1 cellular context compared by ENCODE assay signal in genomic region chr5:180810210-180811011, GRCh38.
TF ChIP-seq lines count a peak whose summit lies in the region.

No MANE protein-coding gene starts in this region.

TF ChIP-seq in HepG2, 621 proteins besides CTCF, POLR2A, EP300 and RAD21 (continued from another document and continues in another):
- TF ChIP-seq, protein P1, sequence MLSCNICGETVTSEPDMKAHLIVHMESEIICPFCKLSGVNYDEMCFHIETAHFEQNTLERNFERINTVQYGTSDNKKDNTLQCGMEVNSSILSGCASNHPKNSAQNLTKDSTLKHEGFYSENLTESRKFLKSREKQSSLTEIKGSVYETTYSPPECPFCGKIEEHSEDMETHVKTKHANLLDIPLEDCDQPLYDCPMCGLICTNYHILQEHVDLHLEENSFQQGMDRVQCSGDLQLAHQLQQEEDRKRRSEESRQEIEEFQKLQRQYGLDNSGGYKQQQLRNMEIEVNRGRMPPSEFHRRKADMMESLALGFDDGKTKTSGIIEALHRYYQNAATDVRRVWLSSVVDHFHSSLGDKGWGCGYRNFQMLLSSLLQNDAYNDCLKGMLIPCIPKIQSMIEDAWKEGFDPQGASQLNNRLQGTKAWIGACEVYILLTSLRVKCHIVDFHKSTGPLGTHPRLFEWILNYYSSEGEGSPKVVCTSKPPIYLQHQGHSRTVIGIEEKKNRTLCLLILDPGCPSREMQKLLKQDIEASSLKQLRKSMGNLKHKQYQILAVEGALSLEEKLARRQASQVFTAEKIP (CRISPR knock-in tag; IDR thresholded peaks at IDR 0.05; ENCODE audit: borderline replicate concordance) = no peak
- TF ChIP-seq NR3C1 (CRISPR knock-in tag; IDR thresholded peaks at IDR 0.05) (no peak), POGZ (CRISPR knock-in tag; IDR thresholded peaks at IDR 0.05) (peak; percentile 58; the same call in 1 of the 2 replicates), ETV5 (CRISPR knock-in tag; IDR thresholded peaks at IDR 0.05; ENCODE audit: borderline replicate concordance) (peak; percentile 81), ZNF563 (CRISPR knock-in tag; IDR thresholded peaks at IDR 0.05) (peak; percentile 9; the same call in 1 of the 2 replicates), PHF21A (CRISPR knock-in tag; IDR thresholded peaks at IDR 0.05) (peak; percentile 77; the same call in 1 of the 2 replicates), ZNF574 (CRISPR knock-in tag; IDR thresholded peaks at IDR 0.05) (peak; percentile 62; the same call in 1 of the 2 replicates), ZNF577 (CRISPR knock-in tag; IDR thresholded peaks at IDR 0.05; ENCODE audit: borderline replicate concordance, low read depth) (no peak), MTA3 (CRISPR knock-in tag; IDR thresholded peaks at IDR 0.05) (no peak), ZFP36L2 (CRISPR knock-in tag; IDR thresholded peaks at IDR 0.05) (no peak; the same call in 1 of the 2 replicates), ZNF710 (CRISPR knock-in tag; IDR thresholded peaks at IDR 0.05; ENCODE audit: borderline replicate concordance) (0 out of 2 replicates have a peak, but pooled peaks have one; percentile 14), YEATS2 (CRISPR knock-in tag; IDR thresholded peaks at IDR 0.05; ENCODE audit: borderline replicate concordance) (peak; percentile 81), NR1H2 (CRISPR knock-in tag; IDR thresholded peaks at IDR 0.05; ENCODE audit: borderline replicate concordance, low read depth) (no peak), ATF1 (CRISPR knock-in tag; IDR thresholded peaks at IDR 0.05) (no peak), NFIC (IDR thresholded peaks at IDR 0.05; ENCODE audit: low read length) (no peak), NFYC (CRISPR knock-in tag; IDR thresholded peaks at IDR 0.05) (no peak), ZMYM3 (CRISPR knock-in tag; IDR thresholded peaks at IDR 0.05) (no peak), ZNF280D (CRISPR knock-in tag; IDR thresholded peaks at IDR 0.05) (no peak), ZNF460 (CRISPR knock-in tag; IDR thresholded peaks at IDR 0.05; ENCODE audit: borderline replicate concordance) (0 out of 2 replicates have a peak, but pooled peaks have one; percentile 49), ATF3 (CRISPR knock-in tag; IDR thresholded peaks at IDR 0.05) (0 out of 2 replicates have a peak, but pooled peaks have one; percentile 56), ZNF20 (CRISPR knock-in tag; IDR thresholded peaks at IDR 0.05) (no peak)
- TF ChIP-seq, protein P2, sequence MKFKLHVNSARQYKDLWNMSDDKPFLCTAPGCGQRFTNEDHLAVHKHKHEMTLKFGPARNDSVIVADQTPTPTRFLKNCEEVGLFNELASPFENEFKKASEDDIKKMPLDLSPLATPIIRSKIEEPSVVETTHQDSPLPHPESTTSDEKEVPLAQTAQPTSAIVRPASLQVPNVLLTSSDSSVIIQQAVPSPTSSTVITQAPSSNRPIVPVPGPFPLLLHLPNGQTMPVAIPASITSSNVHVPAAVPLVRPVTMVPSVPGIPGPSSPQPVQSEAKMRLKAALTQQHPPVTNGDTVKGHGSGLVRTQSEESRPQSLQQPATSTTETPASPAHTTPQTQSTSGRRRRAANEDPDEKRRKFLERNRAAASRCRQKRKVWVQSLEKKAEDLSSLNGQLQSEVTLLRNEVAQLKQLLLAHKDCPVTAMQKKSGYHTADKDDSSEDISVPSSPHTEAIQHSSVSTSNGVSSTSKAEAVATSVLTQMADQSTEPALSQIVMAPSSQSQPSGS (CRISPR knock-in tag; IDR thresholded peaks at IDR 0.05) = peak; percentile 8; the same call in 1 of the 2 replicates
- TF ChIP-seq, protein P3, sequence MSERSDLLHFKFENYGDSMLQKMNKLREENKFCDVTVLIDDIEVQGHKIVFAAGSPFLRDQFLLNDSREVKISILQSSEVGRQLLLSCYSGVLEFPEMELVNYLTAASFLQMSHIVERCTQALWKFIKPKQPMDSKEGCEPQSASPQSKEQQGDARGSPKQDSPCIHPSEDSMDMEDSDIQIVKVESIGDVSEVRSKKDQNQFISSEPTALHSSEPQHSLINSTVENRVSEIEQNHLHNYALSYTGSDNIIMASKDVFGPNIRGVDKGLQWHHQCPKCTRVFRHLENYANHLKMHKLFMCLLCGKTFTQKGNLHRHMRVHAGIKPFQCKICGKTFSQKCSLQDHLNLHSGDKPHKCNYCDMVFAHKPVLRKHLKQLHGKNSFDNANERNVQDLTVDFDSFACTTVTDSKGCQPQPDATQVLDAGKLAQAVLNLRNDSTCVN (CRISPR knock-in tag; IDR thresholded peaks at IDR 0.05; ENCODE audit: borderline replicate concordance) = no peak
- TF ChIP-seq, protein P4, sequence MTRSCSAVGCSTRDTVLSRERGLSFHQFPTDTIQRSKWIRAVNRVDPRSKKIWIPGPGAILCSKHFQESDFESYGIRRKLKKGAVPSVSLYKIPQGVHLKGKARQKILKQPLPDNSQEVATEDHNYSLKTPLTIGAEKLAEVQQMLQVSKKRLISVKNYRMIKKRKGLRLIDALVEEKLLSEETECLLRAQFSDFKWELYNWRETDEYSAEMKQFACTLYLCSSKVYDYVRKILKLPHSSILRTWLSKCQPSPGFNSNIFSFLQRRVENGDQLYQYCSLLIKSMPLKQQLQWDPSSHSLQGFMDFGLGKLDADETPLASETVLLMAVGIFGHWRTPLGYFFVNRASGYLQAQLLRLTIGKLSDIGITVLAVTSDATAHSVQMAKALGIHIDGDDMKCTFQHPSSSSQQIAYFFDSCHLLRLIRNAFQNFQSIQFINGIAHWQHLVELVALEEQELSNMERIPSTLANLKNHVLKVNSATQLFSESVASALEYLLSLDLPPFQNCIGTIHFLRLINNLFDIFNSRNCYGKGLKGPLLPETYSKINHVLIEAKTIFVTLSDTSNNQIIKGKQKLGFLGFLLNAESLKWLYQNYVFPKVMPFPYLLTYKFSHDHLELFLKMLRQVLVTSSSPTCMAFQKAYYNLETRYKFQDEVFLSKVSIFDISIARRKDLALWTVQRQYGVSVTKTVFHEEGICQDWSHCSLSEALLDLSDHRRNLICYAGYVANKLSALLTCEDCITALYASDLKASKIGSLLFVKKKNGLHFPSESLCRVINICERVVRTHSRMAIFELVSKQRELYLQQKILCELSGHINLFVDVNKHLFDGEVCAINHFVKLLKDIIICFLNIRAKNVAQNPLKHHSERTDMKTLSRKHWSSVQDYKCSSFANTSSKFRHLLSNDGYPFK (CRISPR knock-in tag; IDR thresholded peaks at IDR 0.05; ENCODE audit: borderline replicate concordance) = peak; percentile 87
- TF ChIP-seq, protein P5, sequence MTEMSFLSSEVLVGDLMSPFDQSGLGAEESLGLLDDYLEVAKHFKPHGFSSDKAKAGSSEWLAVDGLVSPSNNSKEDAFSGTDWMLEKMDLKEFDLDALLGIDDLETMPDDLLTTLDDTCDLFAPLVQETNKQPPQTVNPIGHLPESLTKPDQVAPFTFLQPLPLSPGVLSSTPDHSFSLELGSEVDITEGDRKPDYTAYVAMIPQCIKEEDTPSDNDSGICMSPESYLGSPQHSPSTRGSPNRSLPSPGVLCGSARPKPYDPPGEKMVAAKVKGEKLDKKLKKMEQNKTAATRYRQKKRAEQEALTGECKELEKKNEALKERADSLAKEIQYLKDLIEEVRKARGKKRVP (CRISPR knock-in tag; IDR thresholded peaks at IDR 0.05) = no peak
- TF ChIP-seq, protein P6, sequence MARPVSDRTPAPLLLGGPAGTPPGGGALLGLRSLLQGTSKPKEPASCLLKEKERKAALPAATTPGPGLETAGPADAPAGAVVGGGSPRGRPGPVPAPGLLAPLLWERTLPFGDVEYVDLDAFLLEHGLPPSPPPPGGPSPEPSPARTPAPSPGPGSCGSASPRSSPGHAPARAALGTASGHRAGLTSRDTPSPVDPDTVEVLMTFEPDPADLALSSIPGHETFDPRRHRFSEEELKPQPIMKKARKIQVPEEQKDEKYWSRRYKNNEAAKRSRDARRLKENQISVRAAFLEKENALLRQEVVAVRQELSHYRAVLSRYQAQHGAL (CRISPR knock-in tag; IDR thresholded peaks at IDR 0.05; ENCODE audit: not compliant biosample characterization) = no peak
- TF ChIP-seq, protein P7, sequence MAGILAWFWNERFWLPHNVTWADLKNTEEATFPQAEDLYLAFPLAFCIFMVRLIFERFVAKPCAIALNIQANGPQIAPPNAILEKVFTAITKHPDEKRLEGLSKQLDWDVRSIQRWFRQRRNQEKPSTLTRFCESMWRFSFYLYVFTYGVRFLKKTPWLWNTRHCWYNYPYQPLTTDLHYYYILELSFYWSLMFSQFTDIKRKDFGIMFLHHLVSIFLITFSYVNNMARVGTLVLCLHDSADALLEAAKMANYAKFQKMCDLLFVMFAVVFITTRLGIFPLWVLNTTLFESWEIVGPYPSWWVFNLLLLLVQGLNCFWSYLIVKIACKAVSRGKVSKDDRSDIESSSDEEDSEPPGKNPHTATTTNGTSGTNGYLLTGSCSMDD (CRISPR knock-in tag; IDR thresholded peaks at IDR 0.05) = no peak
